16 cellular contexts compared by ENCODE assay signal in genomic region chr6:37056439-37057127, GRCh38. TPM values are rescaled to one million over a fixed set of nuclear protein-coding genes. Genes with fewer than 3 reads are reported as not detected.
DNase-seq lines count a peak whose midpoint lies in the region; ATAC-seq and TF ChIP-seq lines count a peak whose summit lies in the region.
"Had no signal": no experiment of that assay in that cellular context is flagged by ENCODE, and none has a peak within 500 bp of the region (broad histone marks: within the 10 kb centered on the region; RNA-seq: fewer than 3 reads in every experiment).

No MANE protein-coding gene starts in this region.

- no peak overlapping the region for H2AFZ ChIP-seq in smooth muscle cell (ENCODE audit: low read depth)

- H3K79me2 ChIP-seq in smooth muscle cell (ENCODE audit: low read depth), result no peaks in the 10 kb centered on the region

- H4K20me1 ChIP-seq in smooth muscle cell (ENCODE audit: low read depth), result no peaks in the 10 kb centered on the region

- peak overlapping the region; percentile 56 for H3K9ac ChIP-seq in smooth muscle cell (ENCODE audit: low read depth)

- H3K4me1 ChIP-seq in HEK293 (ENCODE audit: control insufficient read depth, insufficient read depth, low read length) (peaks cover 6% of the 10 kb centered on the region; the same call in 1 of the 2 replicates), smooth muscle cell (ENCODE audit: low read depth) (peaks cover 10% of the 10 kb centered on the region)

- CTCF ChIA-PET in HEK293 (lab: Yijun Ruan, JAX), result interaction anchor here (0.6 to 20.6 kb wide), 9 partner anchors 30 to 734 kb away, joined by 3 to 380 read pairs (median 4); partner anchors contain the start of gene PIM1
- CTCF ChIA-PET in RWPE1 (lab: Yijun Ruan, JAX), result interaction anchor here (0.6 to 1.7 kb wide), 6 partner anchors 33 to 171 kb away, joined by 3 to 9 read pairs (median 4); no protein-coding TSS in a partner anchor

- H3K27ac ChIP-seq in HEK293 (ENCODE audit: extremely low read depth, low read depth, low read length) (no peak overlapping the region), RWPE1 (peak overlapping the region; percentile 80), smooth muscle cell (ENCODE audit: low read depth) (peak overlapping the region; percentile 96)
- H3K27ac ChIP-seq: body of pancreas, heart left ventricle, neutrophil had no signal

- peak; percentile 95 for DNase-seq in RWPE1 (ENCODE audit: low spot score)
- DNase-seq in fibroblast of villous mesenchyme (ENCODE audit: low read depth), result peak; percentile 44
- DNase-seq in smooth muscle cell (lab: John Stamatoyannopoulos, UW; ENCODE audit: unreplicated experiment), result no peak
- DNase-seq in central memory CD4-positive, alpha-beta T cell, result no peak
- DNase-seq: activated CD4-positive, alpha-beta T cell treated with anti-CD3 and anti-CD28 coated beads, Interleukin-2, amount 10 ng/mL, durations not matched to agents 24 days and 14 days; body of pancreas; CD4-positive, alpha-beta memory T cell; heart left ventricle; NCI-H1105; small intestine had no signal

- H3K9me3 ChIP-seq in HEK293 (ENCODE audit: control insufficient read depth, insufficient read depth, low read depth, low read length) (no peaks in the 10 kb centered on the region), smooth muscle cell (replicated peaks; ENCODE audit: low read depth) (no peaks in the 10 kb centered on the region)
- H3K9me3 ChIP-seq: body of pancreas, heart left ventricle, neutrophil had no signal

- no peak overlapping the region for H3K4me2 ChIP-seq in smooth muscle cell

- H3K4me3 ChIP-seq in HEK293 (ENCODE audit: low read depth, low read length), result no peak overlapping the region
- no peak overlapping the region for H3K4me3 ChIP-seq in fibroblast of villous mesenchyme (ENCODE audit: low read depth, low read length)
- H3K4me3 ChIP-seq in smooth muscle cell, result no peak overlapping the region
- H3K4me3 ChIP-seq: body of pancreas, heart left ventricle had no signal

- no peaks in the 10 kb centered on the region for H3K36me3 ChIP-seq in HEK293 (ENCODE audit: control insufficient read depth in 2 of 2, insufficient read depth in 1 of 2, low read length in 2 of 2)
- H3K36me3 ChIP-seq in smooth muscle cell (ENCODE audit: low read depth), result no peaks in the 10 kb centered on the region
- H3K36me3 ChIP-seq: heart left ventricle, neutrophil had no signal

- POLR2A ChIA-PET in HEK293 (lab: Yijun Ruan, JAX) (interaction anchor here (0.6 to 4.0 kb wide), 6 partner anchors 26 to 115 kb away, joined by 3 to 18 read pairs (median 6); partner anchors contain the start of gene PIM1), RWPE1 (lab: Yijun Ruan, JAX; ENCODE audit: low non-redundant PET) (interaction anchor here (0.9 to 2.4 kb wide), 3 partner anchors 15 to 114 kb away, joined by 4 to 11 read pairs (median 4); partner anchors contain the start of gene PIM1)

- H3F3A ChIP-seq in smooth muscle cell (ENCODE audit: low read depth), result peaks cover 20% of the 10 kb centered on the region

- H3K27me3 ChIP-seq in smooth muscle cell (ENCODE audit: low read depth), result no peaks in the 10 kb centered on the region
- H3K27me3 ChIP-seq: body of pancreas, heart left ventricle, neutrophil had no signal

- no peak for ATAC-seq in GM18498 (IDR thresholded peaks at IDR 0.05; ENCODE audit: unreplicated experiment)
- no peak for ATAC-seq in GM21619 (IDR thresholded peaks at IDR 0.05; ENCODE audit: unreplicated experiment)
- ATAC-seq: body of pancreas, heart left ventricle had no signal

- TF ChIP-seq CTCF in HEK293 (tag by site-specific recombination; IDR thresholded peaks at IDR 0.05), result no peak
- TF ChIP-seq CTCF in RWPE1 (conservative IDR thresholded peaks at IDR 0.05; ENCODE audit: low read depth), result no peak
- TF ChIP-seq CTCF in fibroblast of villous mesenchyme (IDR thresholded peaks at IDR 0.05; ENCODE audit: insufficient read depth, low read depth, low read length), result no peak
- no peak for TF ChIP-seq CTCF in smooth muscle cell (IDR thresholded peaks at IDR 0.05; ENCODE audit: borderline replicate concordance, insufficient read depth, poor library complexity, severe bottlenecking)

- 61% methylated on average over 16 of the region's 16 CpGs for WGBS in smooth muscle cell (ENCODE audit: low lambda C conversion rate)

TF ChIP-seq in HEK293, 187 proteins besides CTCF, POLR2A, EP300 and RAD21:
- TF ChIP-seq ZNF664 (tag by site-specific recombination; IDR thresholded peaks at IDR 0.05), result peak; percentile 45; the same call in 1 of the 2 replicates
- no peak for TF ChIP-seq ZNF10 (tag by site-specific recombination; IDR thresholded peaks at IDR 0.05)

RNA-seq across cellular contexts. Expression of gene FGD2, which starts 51.1 kb away (rescaled TPM):
- not detected in 2 replicates for total RNA-seq in fibroblast of villous mesenchyme
- total RNA-seq in smooth muscle cell, result not detected in 2 replicates
- polyA plus RNA-seq in smooth muscle cell, result not detected in 2 replicates
- total RNA-seq: H4, RPMI7951 had no signal

Comparison
In these comparisons a context has a peak if more than half of its experiments do, and no peak if none do; other contexts are left out.
1. DNase-seq: peak in RWPE1 (single experiment) and fibroblast of villous mesenchyme (single experiment); none in smooth muscle cell (single experiment) and central memory CD4-positive, alpha-beta T cell (single experiment).